1 cellular context compared by ENCODE assay signal in the genomic region with DNA sequence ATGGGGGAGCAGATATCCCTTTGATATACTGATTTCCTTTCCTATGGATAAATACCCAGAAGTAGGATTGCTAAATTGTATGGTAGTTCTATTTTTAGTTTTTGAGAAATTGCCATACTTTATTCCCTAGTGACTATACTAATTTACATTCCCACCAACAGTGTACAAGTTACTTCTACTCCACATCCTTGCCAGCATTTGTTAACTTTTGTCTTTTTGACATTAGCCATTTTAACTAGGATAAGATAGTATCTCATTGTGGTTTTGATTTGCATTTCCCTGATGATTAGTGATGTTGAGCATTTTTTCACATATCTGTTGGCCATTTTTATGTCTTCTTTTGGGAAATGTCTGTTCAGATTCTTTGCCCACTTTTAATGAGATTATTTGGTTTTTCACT.
TF ChIP-seq lines count a peak whose summit lies in the region.

No MANE protein-coding gene starts in this region.

TF ChIP-seq in SK-N-SH, 30 proteins besides CTCF, POLR2A, EP300 and RAD21 (continued from another document):
- TF ChIP-seq REST (IDR thresholded peaks at IDR 0.05; ENCODE audit: low read depth, low read length) = no peak
- peak; percentile 51; the same call in 1 of the 2 replicates for TF ChIP-seq POLR2AphosphoS5 (IDR thresholded peaks at IDR 0.05; ENCODE audit: low read depth, low read length)
- no peak for TF ChIP-seq SMC3 (IDR thresholded peaks at IDR 0.05; ENCODE audit: low read depth, low read length)
- no peak for TF ChIP-seq RXRA (IDR thresholded peaks at IDR 0.05; ENCODE audit: borderline replicate concordance, low read depth)
- TF ChIP-seq NFIC (IDR thresholded peaks at IDR 0.05; ENCODE audit: borderline replicate concordance) = peak; percentile 61; the same call in 1 of the 2 replicates
- no peak for TF ChIP-seq RFX5 (IDR thresholded peaks at IDR 0.05; ENCODE audit: low read length)
- TF ChIP-seq TAF1 (IDR thresholded peaks at IDR 0.05; ENCODE audit: borderline replicate concordance, low read depth, low read length) = no peak
- no peak for TF ChIP-seq EZH2phosphoT487 (IDR thresholded peaks at IDR 0.05; ENCODE audit: borderline replicate concordance, low read depth)
- TF ChIP-seq GATA2 (CRISPR knock-in tag; IDR thresholded peaks at IDR 0.05) = no peak
- no peak for TF ChIP-seq USF1 (IDR thresholded peaks at IDR 0.05; ENCODE audit: borderline replicate concordance, low read depth)
- TF ChIP-seq JUND (IDR thresholded peaks at IDR 0.05) = peak; percentile 55; the same call in 1 of the 2 replicates
- TF ChIP-seq, protein P1, sequence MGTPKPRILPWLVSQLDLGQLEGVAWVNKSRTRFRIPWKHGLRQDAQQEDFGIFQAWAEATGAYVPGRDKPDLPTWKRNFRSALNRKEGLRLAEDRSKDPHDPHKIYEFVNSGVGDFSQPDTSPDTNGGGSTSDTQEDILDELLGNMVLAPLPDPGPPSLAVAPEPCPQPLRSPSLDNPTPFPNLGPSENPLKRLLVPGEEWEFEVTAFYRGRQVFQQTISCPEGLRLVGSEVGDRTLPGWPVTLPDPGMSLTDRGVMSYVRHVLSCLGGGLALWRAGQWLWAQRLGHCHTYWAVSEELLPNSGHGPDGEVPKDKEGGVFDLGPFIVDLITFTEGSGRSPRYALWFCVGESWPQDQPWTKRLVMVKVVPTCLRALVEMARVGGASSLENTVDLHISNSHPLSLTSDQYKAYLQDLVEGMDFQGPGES (IDR thresholded peaks at IDR 0.05; ENCODE audit: low read depth, low read length) = no peak
- TF ChIP-seq, protein P2, sequence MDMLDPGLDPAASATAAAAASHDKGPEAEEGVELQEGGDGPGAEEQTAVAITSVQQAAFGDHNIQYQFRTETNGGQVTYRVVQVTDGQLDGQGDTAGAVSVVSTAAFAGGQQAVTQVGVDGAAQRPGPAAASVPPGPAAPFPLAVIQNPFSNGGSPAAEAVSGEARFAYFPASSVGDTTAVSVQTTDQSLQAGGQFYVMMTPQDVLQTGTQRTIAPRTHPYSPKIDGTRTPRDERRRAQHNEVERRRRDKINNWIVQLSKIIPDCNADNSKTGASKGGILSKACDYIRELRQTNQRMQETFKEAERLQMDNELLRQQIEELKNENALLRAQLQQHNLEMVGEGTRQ (IDR thresholded peaks at IDR 0.05; ENCODE audit: borderline replicate concordance, low read depth, low read length) = no peak
